Comparison of ENCODE assay signal across 13 cellular contexts in the genomic region with DNA sequence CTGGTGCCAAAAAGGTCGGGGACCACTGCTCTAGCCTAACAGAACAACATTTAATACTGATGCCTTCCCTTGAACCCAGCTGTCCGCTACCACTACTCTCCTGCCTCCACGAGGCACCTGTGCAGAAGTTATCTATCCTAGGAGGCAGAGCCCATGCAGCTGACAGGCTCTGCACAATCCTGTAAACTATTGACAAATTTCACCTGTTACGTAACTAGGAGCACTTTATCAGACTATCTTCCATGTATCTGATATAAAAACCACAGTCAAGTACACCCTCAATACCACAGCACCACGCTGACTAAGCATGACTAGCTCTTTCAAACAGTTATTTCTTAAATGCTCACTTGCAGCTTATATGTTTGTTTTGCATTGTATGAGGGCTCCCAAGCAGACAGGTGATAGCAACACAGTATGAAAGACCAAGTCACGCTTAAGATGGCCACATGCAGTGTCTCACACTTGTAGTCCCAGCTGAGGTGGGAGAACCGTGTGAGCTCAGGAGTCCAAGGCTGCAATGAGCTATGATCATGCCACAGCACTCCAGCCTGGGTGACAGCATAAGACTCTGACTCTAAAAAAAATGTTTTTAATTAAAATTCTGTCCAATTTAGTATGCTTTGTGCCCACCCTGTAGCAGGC. TPM values are rescaled to one million over a fixed set of nuclear protein-coding genes. Genes with fewer than 3 reads are reported as not detected.
DNase-seq lines count a peak whose midpoint lies in the region; ATAC-seq and TF ChIP-seq lines count a peak whose summit lies in the region.
"Had no signal": no experiment of that assay in that cellular context is flagged by ENCODE, and none has a peak within 500 bp of the region (broad histone marks: within the 10 kb centered on the region; RNA-seq: fewer than 3 reads in every experiment).

No MANE protein-coding gene starts in this region.

- no peak overlapping the region for H3K4me3 ChIP-seq in NB4 (ENCODE audit: low read depth, low read length)
- H3K4me3 ChIP-seq in right lobe of liver = no peak overlapping the region
- H3K4me3 ChIP-seq in coronary artery = no peak overlapping the region

- peaks cover 0 to 75% (median 34%) of the 10 kb centered on the region in 4 donors for H3K4me1 ChIP-seq in right lobe of liver

- H3K36me3 ChIP-seq in right lobe of liver = no peaks in the 10 kb centered on the region

- H3K27me3 ChIP-seq in right lobe of liver = no peaks in the 10 kb centered on the region

- peak; percentile 13 to 39 (median 28) for ATAC-seq in right lobe of liver
- ATAC-seq: stimulated activated naive B cell treated with anti-CD40 and anti-IgM and Interleukin-4, amounts not matched to agents 10 μg/mL and 1 μg/mL and 100 μg/mL, for 72 hours had no signal

- intact Hi-C loops in right lobe of liver (cut with DNase I) = no loop called here

- 22% methylated on average over 7 of the region's 7 CpGs for WGBS in right lobe of liver (ENCODE audit: insufficient coverage, low coverage, low lambda C conversion rate, missing lambda C conversion rate)

- TF ChIP-seq CTCF in NB4 (IDR thresholded peaks at IDR 0.05; ENCODE audit: low read depth, low read length) = no peak
- TF ChIP-seq CTCF in right lobe of liver (IDR thresholded peaks at IDR 0.05) = no peak
- TF ChIP-seq CTCF in coronary artery (IDR thresholded peaks at IDR 0.05) = no peak

- peak overlapping the region in 1 of 3 donors; percentile 87 for H3K27ac ChIP-seq in right lobe of liver
- H3K27ac ChIP-seq in coronary artery = no peak overlapping the region

- DNase-seq in activated CD4-positive, alpha-beta T cell treated with anti-CD3 and anti-CD28 coated beads for 48 hours = peak; percentile 16
- DNase-seq in activated CD4-positive, alpha-beta T cell treated with anti-CD3 and anti-CD28 coated beads, Interleukin-2, amount 50 U/mL, for 4 hours = no peak
- DNase-seq in NB4 (ENCODE audit: low read depth) (peak; percentile 92), amniotic epithelial cell (ENCODE audit: low read depth) (peak; percentile 96), right lobe of liver (peak in 1 of 3 donors; percentile 60), KG1 (lab: John Stamatoyannopoulos, UW) (no peak), coronary artery (ENCODE audit: low spot score) (no peak), DMS53 (lab: John Stamatoyannopoulos, UW) (no peak)
- DNase-seq: effector CD4-positive, alpha-beta T cell; naive B cell; stimulated activated CD4-positive, alpha-beta T cell treated with anti-CD3 and anti-CD28 coated beads, Interleukin-12 subunit alpha, Interleukin-12 subunit beta, amount 100 ng/mL, for 4 hours; stimulated activated naive B cell treated with anti-CD40 and anti-IgM and Interleukin-4, amounts not matched to agents 10 μg/mL and 1 μg/mL and 100 μg/mL, for 72 hours had no signal

- TF ChIP-seq POLR2A in NB4 (IDR thresholded peaks at IDR 0.05; ENCODE audit: extremely low read depth, insufficient read length) (no peak), right lobe of liver (IDR thresholded peaks at IDR 0.05) (no peak)

- H3K9me3 ChIP-seq in right lobe of liver = no peaks in the 10 kb centered on the region

RNA-seq across cellular contexts. Expression of a gene that starts 4.5 kb away (rescaled TPM):
- total RNA-seq in right lobe of liver = 10 to 100 TPM; 19.5 to 53.4 (median 40.1) TPM

RNA-seq across cellular contexts. Expression of a gene that starts 9.8 kb away (rescaled TPM):
- 1 to 10 TPM; 1.1 to 4.6 (median 2.2) TPM for total RNA-seq in right lobe of liver

RNA-seq across cellular contexts. Expression of a gene that starts 21.2 kb away (rescaled TPM):
- total RNA-seq in right lobe of liver = 10 to 100 TPM; 22.4 to 43.5 (median 30.5) TPM

RNA-seq across cellular contexts. Expression of a gene that starts 22.0 kb away (rescaled TPM):
- 10 to 100 TPM; 20.5 to 40.6 (median 26.5) TPM for total RNA-seq in right lobe of liver

RNA-seq across cellular contexts. Expression of a gene that starts 32.4 kb away (rescaled TPM):
- total RNA-seq in right lobe of liver = 100 to 1,000 TPM in 1 of 6 experiments, 10 to 100 TPM in 1, 1 to 10 TPM in 4; 1.0 to 101 (median 2.7) TPM
- total RNA-seq: NCI-H460 had no signal

Comparison
In these comparisons a context has a peak if more than half of its experiments do, and no peak if none do; other contexts are left out.
1. DNase-seq: peak in activated CD4-positive, alpha-beta T cell treated with anti-CD3 and anti-CD28 coated beads for 48 hours (single experiment), NB4 (single experiment) and amniotic epithelial cell (single experiment); none in activated CD4-positive, alpha-beta T cell treated with anti-CD3 and anti-CD28 coated beads, Interleukin-2, amount 50 U/mL, for 4 hours (0 of 2), KG1 (single experiment), coronary artery (single experiment) and DMS53 (single experiment).